In genomic region chr2:171598713-171599319, GRCh38 we compare ENCODE assay signal across 8 cellular contexts.
DNase-seq lines count a peak whose midpoint lies in the region; ATAC-seq and TF ChIP-seq lines count a peak whose summit lies in the region.

No MANE protein-coding gene starts in this region.

- no peak for TF ChIP-seq POLR2A in body of pancreas (IDR thresholded peaks at IDR 0.05)

- CTCF ChIA-PET in HEK293 (lab: Yijun Ruan, JAX), result interaction anchor here (0.6 to 4.0 kb wide), 16 partner anchors 9 to 644 kb away, joined by 3 to 31 read pairs (median 4); partner anchors contain the start of gene DLX2

- intact Hi-C loops in body of pancreas (cut with DNase I), result no loop called here

- peak; percentile 71 for ATAC-seq in body of pancreas

- H3K9ac ChIP-seq in SK-N-MC (ENCODE audit: insufficient read length), result no peak overlapping the region

- H3K36me3 ChIP-seq in HEK293 (ENCODE audit: control insufficient read depth in 2 of 2, insufficient read depth in 1 of 2, low read length in 2 of 2) (no peaks in the 10 kb centered on the region), SK-N-MC (ENCODE audit: insufficient read depth, low read length) (no peaks in the 10 kb centered on the region), body of pancreas (replicated peaks in 1 of 2; ENCODE audit: insufficient read depth in 1 of 2, low read depth in 2 of 2) (no peaks in the 10 kb centered on the region), iPS DF 6.9 (ENCODE audit: control insufficient read depth, insufficient read depth, low read length) (no peaks in the 10 kb centered on the region)

- H3K4me3 ChIP-seq in HEK293 (ENCODE audit: low read depth, low read length), result no peak overlapping the region
- H3K4me3 ChIP-seq in SK-N-MC, result peak overlapping the region; percentile 61
- H3K4me3 ChIP-seq in body of pancreas, result no peak overlapping the region
- no peak overlapping the region for H3K4me3 ChIP-seq in iPS DF 6.9 (ENCODE audit: low read length)

- TF ChIP-seq CTCF in HEK293 (tag by site-specific recombination; IDR thresholded peaks at IDR 0.05) (peak; percentile 43; the same call in 1 of the 2 replicates), body of pancreas (IDR thresholded peaks at IDR 0.05) (peak; percentile 32 to 75 (median 64))

- POLR2A ChIA-PET in HEK293 (lab: Yijun Ruan, JAX), result no interaction called here

- 9 to 10% methylated on average over 7 of the region's 7 CpGs for WGBS in body of pancreas, 2 donors
- no CpG with 5 or more reads among the region's 7 CpGs for WGBS in iPS DF 6.9 (ENCODE audit: insufficient coverage, insufficient read length)

- H3K9me3 ChIP-seq in HEK293 (ENCODE audit: control insufficient read depth, insufficient read depth, low read depth, low read length) (no peaks in the 10 kb centered on the region), SK-N-MC (ENCODE audit: low read depth, low read length) (no peaks in the 10 kb centered on the region), body of pancreas (no peaks in the 10 kb centered on the region), iPS DF 6.9 (ENCODE audit: control insufficient read depth, insufficient read depth, low read length) (no peaks in the 10 kb centered on the region)

- no peak overlapping the region for H3K27ac ChIP-seq in HEK293 (ENCODE audit: extremely low read depth, low read depth, low read length)
- no peak overlapping the region for H3K27ac ChIP-seq in SK-N-MC
- no peak overlapping the region for H3K27ac ChIP-seq in body of pancreas
- H3K27ac ChIP-seq in iPS DF 6.9 (ENCODE audit: low read length), result no peak overlapping the region

- DNase-seq in activated gamma-delta T cell treated with Interleukin-2 at 50 U/mL for 16 hours (peak; percentile 43), activated gamma-delta T cell (lab: John Stamatoyannopoulos, UW) (no peak), MV-4-11 (lab: John Stamatoyannopoulos, UW) (peak; percentile 59), SK-N-MC (ENCODE audit: low read depth, low spot score) (peak; percentile 55), body of pancreas (peak; percentile 37 to 59 (median 50)), iPS DF 6.9 (ENCODE audit: low read depth, low spot score) (peak; percentile 33)
- peak; percentile 57 for DNase-seq in stimulated activated CD4-positive, alpha-beta T cell treated with anti-CD3 and anti-CD28 coated beads, Interleukin-15, amount 100 ng/mL, for 24 hours

- H3K4me1 ChIP-seq in HEK293 (ENCODE audit: control insufficient read depth, insufficient read depth, low read length) (no peaks in the 10 kb centered on the region), body of pancreas (no peaks in the 10 kb centered on the region), iPS DF 6.9 (ENCODE audit: control insufficient read depth, insufficient read depth, low read length) (no peaks in the 10 kb centered on the region)

- H3K27me3 ChIP-seq in body of pancreas (no peaks in the 10 kb centered on the region), iPS DF 6.9 (ENCODE audit: control insufficient read depth, insufficient read depth, low read length) (no peaks in the 10 kb centered on the region)

TF ChIP-seq in HEK293, 187 proteins besides CTCF, POLR2A, EP300 and RAD21:
- TF ChIP-seq ZNF184 (tag by site-specific recombination; IDR thresholded peaks at IDR 0.05) (no peak), ZNF423 (tag by site-specific recombination; IDR thresholded peaks at IDR 0.05) (no peak), ZNF654 (tag by site-specific recombination; IDR thresholded peaks at IDR 0.05; ENCODE audit: low read depth) (peak; percentile 70), ZNF660 (tag by site-specific recombination; IDR thresholded peaks at IDR 0.05) (peak; percentile 77; the same call in 1 of the 2 replicates), ZNF398 (tag by site-specific recombination; IDR thresholded peaks at IDR 0.05) (no peak)
